Comparison of ENCODE assay signal across 18 cellular contexts in genomic region chr17:48453447-48453846, GRCh38. TPM values are rescaled to one million over a fixed set of nuclear protein-coding genes. Genes with fewer than 3 reads are reported as not detected.
A peak's percentile ranks its signal among the peaks of the same experiment; 100 is the strongest.
DNase-seq lines count a peak whose midpoint lies in the region; ATAC-seq and TF ChIP-seq lines count a peak whose summit lies in the region.
"Had no signal": no experiment of that assay in that cellular context is flagged by ENCODE, and none has a peak within 500 bp of the region (broad histone marks: within the 10 kb centered on the region; RNA-seq: fewer than 3 reads in every experiment).

No MANE protein-coding gene starts in this region.

- H3K27me3 Mint-ChIP-seq in activated CD4-positive, alpha-beta memory T cell treated with anti-CD3 and anti-CD28 coated beads for 36 hours: no peaks in the 10 kb centered on the region

- POLR2A ChIA-PET in activated CD4-positive, alpha-beta memory T cell treated with anti-CD3 and anti-CD28 coated beads for 36 hours (lab: Charles Lee): interaction anchor here (0.9 to 2.3 kb wide), 3 partner anchors 9 to 80 kb away, joined by 3 to 8 read pairs (median 4); no protein-coding TSS in a partner anchor

- H3K4me1 ChIP-seq in DND-41 (ENCODE audit: insufficient read depth, low read length) (peaks cover 23% of the 10 kb centered on the region), mucosa of descending colon (ENCODE audit: low read depth) (peaks cover 15% of the 10 kb centered on the region), right cardiac atrium (ENCODE audit: control insufficient read depth, insufficient read depth, low read length) (no peaks in the 10 kb centered on the region)

- no peaks in the 10 kb centered on the region for H3K36me3 ChIP-seq in DND-41 (ENCODE audit: insufficient read depth, low read length)
- H3K36me3 ChIP-seq in mucosa of descending colon (ENCODE audit: low read depth): no peaks in the 10 kb centered on the region
- H3K36me3 ChIP-seq: brain microvascular endothelial cell had no signal

- TF ChIP-seq CTCF in DND-41 (IDR thresholded peaks at IDR 0.05; ENCODE audit: borderline replicate concordance, extremely low read depth, low read length, poor library complexity, severe bottlenecking) (no peak), mucosa of descending colon (IDR thresholded peaks at IDR 0.05) (no peak)

- intact Hi-C loops in activated CD4-positive, alpha-beta memory T cell treated with anti-CD3 and anti-CD28 coated beads for 36 hours (cut with micrococcal nuclease): loop anchor here (1.0 kb wide), 1 partner anchor 12 kb away; no protein-coding TSS in a partner anchor
- intact Hi-C loops in mucosa of descending colon (cut with DNase I, micrococcal nuclease): no loop called here
- intact Hi-C loops in right cardiac atrium (cut with DNase I): no loop called here

- peak; percentile 94 for ATAC-seq in DND-41 (ENCODE audit: insufficient read depth, low read depth)
- peak; percentile 30 for ATAC-seq in mucosa of descending colon
- no peak for ATAC-seq in HG03139 (IDR thresholded peaks at IDR 0.05; ENCODE audit: unreplicated experiment)
- ATAC-seq in right cardiac atrium: no peak
- ATAC-seq: WTC11 had no signal

- no peak overlapping the region for H2AFZ ChIP-seq in DND-41 (ENCODE audit: low read depth, low read length)
- H2AFZ ChIP-seq: GM23248, PC-9 had no signal

- CTCF ChIA-PET in activated CD4-positive, alpha-beta memory T cell treated with anti-CD3 and anti-CD28 coated beads for 36 hours (lab: Charles Lee): interaction anchor here (0.6 to 6.1 kb wide), 11 partner anchors 9 to 146 kb away, joined by 3 to 58 read pairs (median 5); no protein-coding TSS in a partner anchor

- H3K4me3 Mint-ChIP-seq in activated CD4-positive, alpha-beta memory T cell treated with anti-CD3 and anti-CD28 coated beads for 36 hours: peak overlapping the region; percentile 3
- H3K4me3 Mint-ChIP-seq: WTC11 had no signal

- peak overlapping the region; percentile 85 for H3K27ac Mint-ChIP-seq in activated CD4-positive, alpha-beta memory T cell treated with anti-CD3 and anti-CD28 coated beads for 36 hours
- H3K27ac Mint-ChIP-seq: WTC11 had no signal

- H3K4me2 ChIP-seq in DND-41 (ENCODE audit: insufficient read depth, low read length): no peak overlapping the region
- H3K4me2 ChIP-seq: PC-9 had no signal

- no peak overlapping the region for H3K27ac ChIP-seq in DND-41 (ENCODE audit: low read length)
- H3K27ac ChIP-seq in right cardiac atrium (ENCODE audit: low read length): no peak overlapping the region
- H3K27ac ChIP-seq: brain microvascular endothelial cell, GM23248, PC-9 had no signal

- H3K27me3 ChIP-seq in DND-41 (ENCODE audit: insufficient read depth, low read length, poor library complexity) (peaks cover 26% of the 10 kb centered on the region), right cardiac atrium (ENCODE audit: control insufficient read depth, insufficient read depth) (no peaks in the 10 kb centered on the region)

- H4K20me1 ChIP-seq in DND-41 (ENCODE audit: insufficient read depth, low read length): no peaks in the 10 kb centered on the region

- in situ Hi-C loops in KBM-7 (cut with MboI; ENCODE audit: low pct_unique_long_range_greater_than_20kb, low sequenced_read_pairs): no loop called here

- H3K4me1 Mint-ChIP-seq in activated CD4-positive, alpha-beta memory T cell treated with anti-CD3 and anti-CD28 coated beads for 36 hours (ENCODE audit: low read depth): peaks cover 59% of the 10 kb centered on the region

- H3K9me3 Mint-ChIP-seq in activated CD4-positive, alpha-beta memory T cell treated with anti-CD3 and anti-CD28 coated beads for 36 hours: no peaks in the 10 kb centered on the region

- DNase-seq in DND-41: peak; percentile 31
- DNase-seq in KBM-7: peak; percentile 46
- no peak for DNase-seq in activated CD4-positive, alpha-beta memory T cell treated with anti-CD3 and anti-CD28 coated beads for 36 hours
- no peak for DNase-seq in mucosa of descending colon
- no peak for DNase-seq in NCI-H146 treated with DMSO at 0.1 percent for 48 hours (lab: John Stamatoyannopoulos, UW; ENCODE audit: unreplicated experiment)
- DNase-seq in right cardiac atrium: no peak
- DNase-seq: brain microvascular endothelial cell; effector CD8-positive, alpha-beta T cell; GM23248; NCI-H146; NCI-H446 treated with DMSO at 0.1 percent for 48 hours; PC-9; retina; stimulated activated CD4-positive, alpha-beta T cell treated with anti-CD3 and anti-CD28 coated beads, Interleukin-2, amount 100 ng/mL, for 24 hours; stimulated activated CD8-positive, alpha-beta memory T cell treated with anti-CD3 and anti-CD28 coated beads, Interleukin-4, amount 100 ng/mL, for 48 hours; trophoblast cell had no signal

- H3K4me3 ChIP-seq in DND-41 (ENCODE audit: low read depth in 1 of 2, low read length in 2 of 2) (no peak overlapping the region), mucosa of descending colon (no peak overlapping the region), right cardiac atrium (ENCODE audit: low read length) (no peak overlapping the region)
- H3K4me3 ChIP-seq: GM23248, PC-9 had no signal

- H3K9me3 ChIP-seq in DND-41 (ENCODE audit: insufficient read depth, low read length, severe bottlenecking): no peaks in the 10 kb centered on the region
- H3K9me3 ChIP-seq in mucosa of descending colon: no peaks in the 10 kb centered on the region
- H3K9me3 ChIP-seq in right cardiac atrium (ENCODE audit: control insufficient read depth, low read length): peaks cover 5% of the 10 kb centered on the region

- H3K9ac ChIP-seq in DND-41 (ENCODE audit: low read depth, low read length): no peak overlapping the region
- H3K9ac ChIP-seq: GM23248 had no signal

- no peaks in the 10 kb centered on the region for H3K79me2 ChIP-seq in DND-41 (ENCODE audit: insufficient read depth, low read length)

- H3K36me3 Mint-ChIP-seq in activated CD4-positive, alpha-beta memory T cell treated with anti-CD3 and anti-CD28 coated beads for 36 hours: no peaks in the 10 kb centered on the region
- H3K36me3 Mint-ChIP-seq: WTC11 had no signal

RNA-seq across cellular contexts. Expression of gene SKAP1, which starts 23.4 kb away (rescaled TPM):
- 10 to 100 TPM; 71.7 to 77.6 TPM for total RNA-seq in activated CD4-positive, alpha-beta memory T cell treated with anti-CD3 and anti-CD28 coated beads for 36 hours
- total RNA-seq in mucosa of descending colon: 1 to 10 TPM; 2.2 to 3.2 (median 2.4) TPM
- under 1 TPM in 3 of 4 donors, not detected in 1; 0.38 to 0.77 (median 0.54) TPM for total RNA-seq in right cardiac atrium
- 0.54 TPM for polyA plus RNA-seq in right cardiac atrium
- total RNA-seq: GM23248, WTC11 had no signal
- polyA plus RNA-seq: GM23248 had no signal

Comparison
In these comparisons a context has a peak if more than half of its experiments do, and no peak if none do; other contexts are left out.
1. ATAC-seq: peak in DND-41 (single experiment) and mucosa of descending colon (single experiment); none in HG03139 (single experiment) and right cardiac atrium (0 of 2).
2. DNase-seq: peak in DND-41 (single experiment) and KBM-7 (single experiment); none in activated CD4-positive, alpha-beta memory T cell treated with anti-CD3 and anti-CD28 coated beads for 36 hours (single experiment), mucosa of descending colon (0 of 3), NCI-H146 treated with DMSO at 0.1 percent for 48 hours (single experiment) and right cardiac atrium (0 of 3).
3. RNA of gene SKAP1, which starts 23.4 kb away (total RNA-seq): 71.7 to 77.6 TPM in activated CD4-positive, alpha-beta memory T cell treated with anti-CD3 and anti-CD28 coated beads for 36 hours; 2.2 to 3.2 TPM in mucosa of descending colon and 0.38 to 0.77 TPM in right cardiac atrium; every median in the first group is over 10 times any median in the second.